In genomic region chr18:33074125-33074524, GRCh38 we compare ENCODE assay signal across 7 cellular contexts.
"Had no signal": no experiment of that assay in that cellular context is flagged by ENCODE, and none has a peak within 500 bp of the region (broad histone marks: within the 10 kb centered on the region; RNA-seq: fewer than 3 reads in every experiment).

No MANE protein-coding gene starts in this region.

- H3K4me3 Mint-ChIP-seq: IgD-negative memory B cell had no signal

- H3K27me3 Mint-ChIP-seq: IgD-negative memory B cell had no signal

- H3K27ac Mint-ChIP-seq: IgD-negative memory B cell had no signal

- ATAC-seq: K562 had no signal

- H3K27ac ChIP-seq: HL-60 had no signal

- H3K36me3 Mint-ChIP-seq: IgD-negative memory B cell had no signal

- H3K4me1 Mint-ChIP-seq: IgD-negative memory B cell had no signal

- H3K4me3 ChIP-seq: K562 had no signal

- DNase-seq: IMR-90, KBM-7, KG1 had no signal

- FAIRE-seq: HTR-8/SVneo, K562 had no signal
